In the genomic region with DNA sequence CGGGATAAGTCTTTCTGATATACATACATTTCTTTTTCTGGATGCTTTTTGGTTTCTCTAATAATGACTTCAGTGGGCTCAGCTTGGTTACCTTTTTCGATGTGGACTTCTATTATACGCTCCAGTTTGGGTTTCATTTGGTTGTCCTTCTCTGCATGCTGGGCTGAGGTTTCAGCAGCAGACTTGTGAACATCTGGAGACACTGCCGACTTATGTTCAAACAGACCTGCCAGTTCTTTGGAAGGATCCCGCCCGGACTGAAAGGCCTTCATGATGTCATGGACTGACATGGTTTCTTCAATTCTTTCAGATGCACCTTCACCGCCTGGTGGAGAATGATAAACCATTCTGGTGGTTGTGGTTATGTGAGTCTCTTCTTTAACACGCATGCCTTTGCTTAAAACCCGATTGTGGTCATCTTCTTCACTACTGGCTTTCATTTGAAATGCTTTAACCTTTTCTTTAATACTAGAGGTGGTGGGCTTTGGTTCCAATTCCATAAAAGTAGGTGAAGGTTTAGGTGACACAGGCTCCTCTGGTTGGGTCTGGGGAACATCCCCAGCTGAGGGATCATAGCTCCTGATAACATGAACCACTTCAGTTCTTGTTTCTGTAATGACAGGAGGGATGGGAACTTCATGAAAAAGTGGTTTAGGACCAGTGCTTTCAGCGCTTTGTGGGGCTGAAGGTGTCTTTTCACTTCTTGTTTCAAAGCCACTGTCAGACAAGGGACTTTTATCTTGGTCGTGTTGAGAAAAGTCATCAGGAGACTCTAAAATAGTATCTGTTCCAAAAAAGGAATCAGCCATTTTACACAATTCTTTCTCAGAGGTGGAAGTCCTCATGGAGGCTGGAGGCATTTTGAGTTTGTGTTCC, we compare ENCODE assay signal across 14 cellular contexts.
A peak's percentile ranks its signal among the peaks of the same experiment; 100 is the strongest.
DNase-seq lines count a peak whose midpoint lies in the region; ATAC-seq, FAIRE-seq and TF ChIP-seq lines count a peak whose summit lies in the region.
"Had no signal": no experiment of that assay in that cellular context is flagged by ENCODE, and none has a peak within 500 bp of the region (broad histone marks: within the 10 kb centered on the region; RNA-seq: fewer than 3 reads in every experiment).

No MANE protein-coding gene starts in this region.

- intact Hi-C loops in GM12878 (cut with micrococcal nuclease; ENCODE audit: unreplicated experiment), result loop anchor here (1.0 to 2.0 kb wide), 4 partner anchors 13 to 193 kb away; no protein-coding TSS in a partner anchor
- intact Hi-C loops in body of pancreas (cut with DNase I), result no loop called here

- peak; percentile 75 to 83; a peak in 3 of 4 replicates for TF ChIP-seq EP300 in GM12878 (IDR thresholded peaks at IDR 0.05; ENCODE audit: borderline replicate concordance in 1 of 2, control insufficient read depth in 1 of 2, low read depth in 2 of 2, low read length in 2 of 2)

- TF ChIP-seq CTCF in GM12878 (IDR thresholded peaks at IDR 0.05 in 2 of 3, conservative IDR thresholded peaks at IDR 0.05 in 1 of 3; ENCODE audit: control insufficient read depth in 2 of 3, extremely low read depth in 1 of 3, insufficient read depth in 1 of 3, low read depth in 3 of 3, low read length in 3 of 3), result 0 out of 6 replicates have a peak, but pooled peaks of 1 of the 3 experiments have one; percentile 9
- TF ChIP-seq CTCF in MM.1S (IDR thresholded peaks at IDR 0.05; ENCODE audit: low read length), result no peak
- no peak for TF ChIP-seq CTCF in body of pancreas (IDR thresholded peaks at IDR 0.05)

- BruUV-seq in GM12878 (replicated peaks; lab: Mats Ljungman, UMichigan), result no TSS peak

- H3K36me3 ChIP-seq in GM12878 (ENCODE audit: control insufficient read depth in 2 of 2, insufficient read depth in 2 of 2, low read length in 1 of 2) (no peaks in the 10 kb centered on the region), MM.1S (replicated peaks; ENCODE audit: insufficient read depth, low read length) (no peaks in the 10 kb centered on the region), body of pancreas (replicated peaks in 1 of 2; ENCODE audit: insufficient read depth in 1 of 2, low read depth in 2 of 2) (peaks cover 0 to 9% of the 10 kb centered on the region in 2 donors)

- RAD21 ChIA-PET in GM12878 (lab: Charles Lee; ENCODE audit: unreplicated experiment), result interaction anchor here (1.4 kb wide), 1 partner anchor 166 kb away, joined by 3 read pairs; no protein-coding TSS in a partner anchor

- H4K20me1 ChIP-seq in GM12878 (ENCODE audit: control insufficient read depth, insufficient read depth) (no peaks in the 10 kb centered on the region), MM.1S (ENCODE audit: insufficient read depth, low read length) (no peaks in the 10 kb centered on the region)

- SMC1A ChIA-PET in GM12878 (lab: Charles Lee; ENCODE audit: uncharacterized antibody, unreplicated experiment), result interaction anchor here (0.6 to 1.5 kb wide), 4 partner anchors 8 to 208 kb away, joined by 3 read pairs; no protein-coding TSS in a partner anchor

- H3K4me1 ChIP-seq in GM12878 (ENCODE audit: control insufficient read depth, insufficient read depth, low read length), result peaks cover 14% of the 10 kb centered on the region
- H3K4me1 ChIP-seq in MM.1S (ENCODE audit: low read length), result peaks cover 9% of the 10 kb centered on the region
- H3K4me1 ChIP-seq in body of pancreas, result no peaks in the 10 kb centered on the region
- H3K4me1 ChIP-seq: suprapubic skin had no signal

- H3K4me2 ChIP-seq in GM12878 (ENCODE audit: control insufficient read depth, insufficient read depth) (peak overlapping the region; percentile 68), MM.1S (ENCODE audit: low read depth, low read length) (no peak overlapping the region; the same call in 1 of the 2 replicates)
- H3K4me2 ChIP-seq: hepatocyte had no signal

- H3F3A ChIP-seq in MM.1S (ENCODE audit: insufficient read depth, low read length), result peaks cover 8% of the 10 kb centered on the region; the same call in 1 of the 2 replicates

- no peaks in the 10 kb centered on the region for H3K9me2 ChIP-seq in MM.1S (replicated peaks; ENCODE audit: insufficient read depth, low read length)

- H3K9me3 ChIP-seq in GM12878 (replicated peaks; ENCODE audit: control insufficient read depth, insufficient read depth, low read length), result peaks cover 4% of the 10 kb centered on the region; the same call in 2 of the 3 replicates
- H3K9me3 ChIP-seq in MM.1S (replicated peaks; ENCODE audit: insufficient read depth, low read length), result no peaks in the 10 kb centered on the region
- no peaks in the 10 kb centered on the region for H3K9me3 ChIP-seq in body of pancreas
- H3K9me3 ChIP-seq: suprapubic skin had no signal

- H2AFZ ChIP-seq in GM12878 (ENCODE audit: control insufficient read depth, low read depth, low read length) (peak overlapping the region; percentile 32; the same call in 1 of the 2 replicates), MM.1S (ENCODE audit: low read length) (no peak overlapping the region)
- H2AFZ ChIP-seq: hepatocyte had no signal

- TF ChIP-seq RAD21 in GM12878 (IDR thresholded peaks at IDR 0.05; ENCODE audit: insufficient read depth, low read depth, low read length), result peak; percentile 12; the same call in 1 of the 2 replicates

- H3K4me3 ChIP-seq in GM12878 (peak overlapping the region; percentile 24; the same call in 1 of the 2 replicates), MM.1S (ENCODE audit: low read length) (no peak overlapping the region), body of pancreas (no peak overlapping the region)
- H3K4me3 ChIP-seq: hepatocyte, suprapubic skin had no signal

- peak; percentile 81 for FAIRE-seq in GM12878 (lab: Jason Lieb, UNC)

- 41% methylated on average over 11 of the region's 11 CpGs for WGBS in GM12878 (ENCODE audit: insufficient coverage, insufficient replicate concordance, low lambda C conversion rate, missing lambda C conversion rate)
- 87 to 94% methylated on average over 11 of the region's 11 CpGs for WGBS in body of pancreas, 2 donors

- H3K27ac ChIP-seq in GM12878 (ENCODE audit: control insufficient read depth, insufficient read depth), result peak overlapping the region; percentile 67
- H3K27ac ChIP-seq in MM.1S (ENCODE audit: low read length), result no peak overlapping the region
- no peak overlapping the region for H3K27ac ChIP-seq in body of pancreas
- H3K27ac ChIP-seq: hepatocyte, suprapubic skin had no signal

- no peaks in the 10 kb centered on the region for H3K27me3 ChIP-seq in GM12878 (replicated peaks in 1 of 2; ENCODE audit: control insufficient read depth in 2 of 2, insufficient read depth in 2 of 2, low read length in 1 of 2)
- H3K27me3 ChIP-seq in MM.1S (replicated peaks; ENCODE audit: insufficient read depth, low read length), result no peaks in the 10 kb centered on the region
- no peaks in the 10 kb centered on the region for H3K27me3 ChIP-seq in body of pancreas
- H3K27me3 ChIP-seq: hepatocyte, suprapubic skin had no signal

- ATAC-seq in GM18873 (IDR thresholded peaks at IDR 0.05; ENCODE audit: low FRiP score, unreplicated experiment) (peak; percentile 93), GM21529 (IDR thresholded peaks at IDR 0.05; ENCODE audit: unreplicated experiment) (peak; percentile 92), HG03066 (IDR thresholded peaks at IDR 0.05; ENCODE audit: low read depth, unreplicated experiment) (peak; percentile 88), GM12878 (peak; percentile 94), body of pancreas (no peak)
- ATAC-seq in stimulated activated naive CD8-positive, alpha-beta T cell treated with anti-CD3 and anti-CD28 coated beads, Interleukin-15, Interleukin-2, amounts not matched to agents 100 U/mL and 50 U/mL, for 24 hours, result no peak
- ATAC-seq: CD8-positive, alpha-beta T cell had no signal

- no peak for TF ChIP-seq POLR2A in GM12878 (IDR thresholded peaks at IDR 0.05; ENCODE audit: low read depth, low read length)
- no peak for TF ChIP-seq POLR2A in body of pancreas (IDR thresholded peaks at IDR 0.05)

- no peaks in the 10 kb centered on the region for H3K79me2 ChIP-seq in GM12878 (ENCODE audit: control insufficient read depth, insufficient read depth, low read length)
- no peaks in the 10 kb centered on the region for H3K79me2 ChIP-seq in MM.1S (ENCODE audit: low read length)
- H3K79me2 ChIP-seq: hepatocyte had no signal

- DNase-seq in GM12878 (ENCODE audit: low read depth, low spot score) (peak; percentile 76), MM.1S (no peak), body of pancreas (no peak)
- DNase-seq in stimulated activated naive CD8-positive, alpha-beta T cell treated with anti-CD3 and anti-CD28 coated beads, Interleukin-15, Interleukin-2, amounts not matched to agents 100 U/mL and 50 U/mL, for 24 hours, result no peak
- no peak for DNase-seq in activated naive CD4-positive, alpha-beta T cell treated with Interleukin-2 at 50 U/mL for 16 hours
- DNase-seq: CD8-positive, alpha-beta T cell; IMR-90; NCI-H2107; stimulated activated CD4-positive, alpha-beta T cell treated with anti-CD3 and anti-CD28 coated beads, Interleukin-4, amount 100 ng/mL, for 24 hours had no signal

- no peak overlapping the region for H3K9ac ChIP-seq in GM12878 (ENCODE audit: control insufficient read depth, insufficient read depth, low read length)
- no peak overlapping the region for H3K9ac ChIP-seq in MM.1S (ENCODE audit: low read length)

- POLR2A ChIA-PET in GM12878 (lab: Charles Lee), result interaction anchor here (1.0 kb wide), 1 partner anchor 9 kb away, joined by 3 read pairs; no protein-coding TSS in a partner anchor

- in situ Hi-C loops in GM12878 (cut with MboI), result no loop called here

- CTCF ChIA-PET in GM12878 (lab: Yijun Ruan, JAX), result interaction anchor here (0.9 to 1.1 kb wide), 2 partner anchors 23 to 275 kb away, joined by 3 to 4 read pairs; no protein-coding TSS in a partner anchor

TF ChIP-seq in GM12878, 131 proteins besides CTCF, POLR2A, EP300 and RAD21 (continues in another document):
- TF ChIP-seq RCOR1 (conservative IDR thresholded peaks at IDR 0.05; ENCODE audit: low read depth, low read length) (0 out of 2 replicates have a peak, but pooled peaks have one; percentile 82), PML (IDR thresholded peaks at IDR 0.05; ENCODE audit: low read length) (peak; percentile 78), KAT2A (conservative IDR thresholded peaks at IDR 0.05; ENCODE audit: control insufficient read depth, low read depth, low read length) (no peak), ZNF207 (IDR thresholded peaks at IDR 0.05; ENCODE audit: borderline replicate concordance) (0 out of 2 replicates have a peak, but pooled peaks have one; percentile 53)

Comparison
In these comparisons a context has a peak if more than half of its experiments do, and no peak if none do; other contexts are left out.
1. ATAC-seq: peak in GM18873 (single experiment), GM21529 (single experiment), HG03066 (single experiment) and GM12878 (single experiment); none in stimulated activated naive CD8-positive, alpha-beta T cell treated with anti-CD3 and anti-CD28 coated beads, Interleukin-15, Interleukin-2, amounts not matched to agents 100 U/mL and 50 U/mL, for 24 hours (single experiment) and body of pancreas (single experiment).